In the genomic region with DNA sequence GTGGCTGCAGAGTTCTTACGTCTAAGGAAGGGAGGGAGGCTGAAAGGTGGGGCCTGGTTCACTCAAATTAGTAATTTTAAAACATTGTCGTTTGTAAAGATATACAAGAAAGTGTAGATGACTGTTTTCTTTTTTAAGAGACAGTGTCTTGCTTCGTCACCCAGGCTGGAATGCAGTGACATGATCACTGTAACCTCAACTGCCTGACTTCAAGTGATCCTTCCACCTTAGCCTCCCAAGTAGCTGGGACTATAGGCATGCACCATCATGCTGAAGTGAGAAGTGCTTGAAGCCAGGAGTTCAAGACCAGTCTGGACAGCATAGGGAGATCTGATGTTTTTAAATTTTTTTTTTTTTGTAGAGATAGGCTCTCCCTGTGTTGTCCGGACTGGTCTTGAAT, we compare ENCODE assay signal across 17 cellular contexts.
"Had no signal": no experiment of that assay in that cellular context is flagged by ENCODE, and none has a peak within 500 bp of the region (broad histone marks: within the 10 kb centered on the region; RNA-seq: fewer than 3 reads in every experiment).

No MANE protein-coding gene starts in this region.

- H3K27me3 Mint-ChIP-seq: naive thymus-derived CD4-positive, alpha-beta T cell had no signal

- H3K27me3 ChIP-seq: colonic mucosa, heart right ventricle, neutrophil, testis, tibial nerve had no signal

- H3K4me3 ChIP-seq: colonic mucosa, heart right ventricle, psoas muscle, testis, tibial nerve had no signal

- H3K4me3 Mint-ChIP-seq: naive thymus-derived CD4-positive, alpha-beta T cell; stimulated activated naive B cell treated with anti-CD40 and anti-IgM and Interleukin-4, amounts not matched to agents 10 μg/mL and 1 μg/mL and 100 μg/mL, for 72 hours had no signal

- H3K36me3 ChIP-seq: colonic mucosa had no signal

- H3K4me1 ChIP-seq: colonic mucosa, heart right ventricle, psoas muscle, testis, tibial nerve had no signal

- H3K27ac Mint-ChIP-seq: naive thymus-derived CD4-positive, alpha-beta T cell; stimulated activated naive B cell treated with anti-CD40 and anti-IgM and Interleukin-4, amounts not matched to agents 10 μg/mL and 1 μg/mL and 100 μg/mL, for 72 hours; stimulated activated naive CD8-positive, alpha-beta T cell treated with anti-CD3 and anti-CD28 coated beads, Interleukin-15, amount 100 ng/mL, for 72 hours had no signal

- H3K9me3 Mint-ChIP-seq: naive thymus-derived CD4-positive, alpha-beta T cell; stimulated activated naive B cell treated with anti-CD40 and anti-IgM and Interleukin-4, amounts not matched to agents 10 μg/mL and 1 μg/mL and 100 μg/mL, for 72 hours; stimulated activated naive CD8-positive, alpha-beta T cell treated with anti-CD3 and anti-CD28 coated beads, Interleukin-15, amount 100 ng/mL, for 72 hours had no signal

- DNase-seq: colonic mucosa; dermis blood vessel endothelial cell; heart right ventricle; islet precursor cell; mammary epithelial cell; naive thymus-derived CD4-positive, alpha-beta T cell; psoas muscle; retina; stimulated activated CD4-positive, alpha-beta T cell treated with anti-CD3 and anti-CD28 coated beads, Interleukin-2, amount 100 ng/mL, for 24 hours; stimulated activated CD4-positive, alpha-beta T cell treated with anti-CD3 and anti-CD28 coated beads, Interleukin-4, amount 100 ng/mL, for 4 hours; stimulated activated naive B cell treated with anti-CD40 and anti-IgM and Interleukin-4, amounts not matched to agents 10 μg/mL and 1 μg/mL and 100 μg/mL, for 72 hours; stimulated activated naive CD8-positive, alpha-beta T cell treated with anti-CD3 and anti-CD28 coated beads, Interleukin-15, amount 100 ng/mL, for 72 hours; testis had no signal

- H3K9me3 ChIP-seq: colonic mucosa, neutrophil, psoas muscle, testis had no signal

- H3K27ac ChIP-seq: colonic mucosa, heart right ventricle, neutrophil, psoas muscle, testis, tibial nerve had no signal

- H3K36me3 Mint-ChIP-seq: stimulated activated naive B cell treated with anti-CD40 and anti-IgM and Interleukin-4, amounts not matched to agents 10 μg/mL and 1 μg/mL and 100 μg/mL, for 72 hours had no signal

- ATAC-seq: heart right ventricle; left lobe of liver; naive thymus-derived CD4-positive, alpha-beta T cell; psoas muscle; sciatic nerve; stimulated activated naive B cell treated with anti-CD40 and anti-IgM and Interleukin-4, amounts not matched to agents 10 μg/mL and 1 μg/mL and 100 μg/mL, for 72 hours; stimulated activated naive CD8-positive, alpha-beta T cell treated with anti-CD3 and anti-CD28 coated beads, Interleukin-15, amount 100 ng/mL, for 72 hours had no signal
